In the genomic region with DNA sequence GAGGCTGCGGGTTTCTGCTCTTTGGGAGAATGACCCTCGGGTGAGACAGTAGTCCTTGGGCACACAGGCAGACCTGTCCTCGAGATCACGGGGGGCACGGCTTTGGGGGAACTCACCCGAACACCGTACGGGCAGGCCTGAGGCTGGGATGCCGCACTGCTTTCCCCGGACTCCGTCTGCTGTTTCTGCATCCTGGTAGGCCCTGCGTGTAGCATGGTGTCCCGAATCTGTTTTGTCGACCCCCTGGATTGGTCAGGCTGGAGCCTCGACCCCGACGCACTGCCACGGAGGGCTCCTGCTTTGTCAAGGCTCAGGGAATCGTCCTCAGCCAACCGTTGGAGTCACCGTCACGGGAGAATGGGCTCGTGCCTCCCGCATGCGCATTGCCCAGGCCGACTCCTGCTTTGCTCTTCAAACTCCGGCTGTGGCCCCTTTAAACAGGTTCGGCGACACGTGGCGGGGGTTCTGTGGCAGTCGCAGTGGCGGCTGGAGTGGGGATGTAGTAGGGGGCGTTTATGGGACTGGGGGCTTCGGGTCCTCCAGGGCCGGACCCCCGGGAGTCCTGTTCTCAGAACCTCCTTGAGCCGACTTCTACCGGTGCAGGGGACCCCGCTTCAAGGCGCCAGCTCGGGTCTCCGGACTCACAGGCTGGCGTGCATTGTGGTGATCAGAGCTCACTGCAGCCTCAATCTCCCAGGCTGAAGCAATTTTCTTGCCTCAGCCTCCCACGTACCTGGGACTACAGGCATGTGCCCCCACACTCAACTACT, we compare ENCODE assay signal across 5 cellular contexts.
A peak's percentile ranks its signal among the peaks of the same experiment; 100 is the strongest.
DNase-seq lines count a peak whose midpoint lies in the region; ATAC-seq, FAIRE-seq and TF ChIP-seq lines count a peak whose summit lies in the region.
"Not testable (repeated sequence)": the region's sequence is repeated elsewhere in the genome, so short reads cannot be mapped to it uniquely, and the experiment has no call there.

No MANE protein-coding gene starts in this region.

- not testable (repeated sequence) for H3K9me2 ChIP-seq in SK-N-SH; SU-DHL-6 (replicated peaks; ENCODE audit: insufficient read depth, low read length)

- peak overlapping the region in 1 of 2 experiments; percentile 26; a peak in 1 of 4 replicates for H3K4me3 ChIP-seq in SK-N-SH (ENCODE audit: low read depth in 2 of 2, low read length in 1 of 2)
- H3K4me3 ChIP-seq in SU-DHL-6 (ENCODE audit: insufficient read depth, low read length, poor library complexity, severe bottlenecking); bronchial epithelial cell (ENCODE audit: low read depth, low read length): not testable (repeated sequence)

- not testable (repeated sequence) for H3K36me3 ChIP-seq in SK-N-SH (replicated peaks in 1 of 2; ENCODE audit: control insufficient read depth in 1 of 2, insufficient read depth in 2 of 2, low read length in 1 of 2); SU-DHL-6 (ENCODE audit: low read length); bronchial epithelial cell (ENCODE audit: control insufficient read depth, insufficient read depth, low read length)

- not testable (repeated sequence) for H3K79me2 ChIP-seq in SK-N-SH (ENCODE audit: insufficient read depth); SU-DHL-6 (ENCODE audit: insufficient read depth, low read length)

- TF ChIP-seq RAD21 in SK-N-SH (IDR thresholded peaks at IDR 0.05; ENCODE audit: low read length) = not testable (repeated sequence)

- not testable (repeated sequence) for DNase-seq in SK-N-SH; bronchial epithelial cell (ENCODE audit: low read depth)
- peak; percentile 53 for DNase-seq in Right ventricle myocardium inferior (ENCODE audit: missing footprints)

- not testable (repeated sequence) for H3F3A ChIP-seq in SK-N-SH (replicated peaks; ENCODE audit: insufficient read depth); SU-DHL-6 (ENCODE audit: insufficient read depth)

- H3K9ac ChIP-seq in SK-N-SH; SU-DHL-6 (ENCODE audit: low read length): not testable (repeated sequence)

- FAIRE-seq in bronchial epithelial cell (lab: Jason Lieb, UNC) = peak; percentile 36

- peaks cover 11% of the 10 kb centered on the region for H3K9me3 Mint-ChIP-seq in stimulated activated memory B cell treated with anti-CD40 and anti-IgM and Interleukin-4, amounts not matched to agents 10 μg/mL and 1 μg/mL and 100 μg/mL, for 72 hours

- not testable (repeated sequence) for H3K36me3 Mint-ChIP-seq in stimulated activated memory B cell treated with anti-CD40 and anti-IgM and Interleukin-4, amounts not matched to agents 10 μg/mL and 1 μg/mL and 100 μg/mL, for 72 hours

- POLR2A ChIA-PET in SK-N-SH (lab: Yijun Ruan, JAX) = not testable (repeated sequence)

- not testable (repeated sequence) for H4K20me1 ChIP-seq in SK-N-SH (ENCODE audit: insufficient read depth); SU-DHL-6 (ENCODE audit: low read depth, low read length)

- H3K27me3 ChIP-seq in SK-N-SH (ENCODE audit: insufficient read depth); SU-DHL-6 (ENCODE audit: low read length); bronchial epithelial cell (ENCODE audit: control insufficient read depth, insufficient read depth, low read length): not testable (repeated sequence)

- H3K4me1 Mint-ChIP-seq in stimulated activated memory B cell treated with anti-CD40 and anti-IgM and Interleukin-4, amounts not matched to agents 10 μg/mL and 1 μg/mL and 100 μg/mL, for 72 hours = not testable (repeated sequence)

- H3K9me3 ChIP-seq in SK-N-SH; SU-DHL-6 (ENCODE audit: insufficient read depth, low read length): not testable (repeated sequence)

- not testable (repeated sequence) for H3K4me3 Mint-ChIP-seq in stimulated activated memory B cell treated with anti-CD40 and anti-IgM and Interleukin-4, amounts not matched to agents 10 μg/mL and 1 μg/mL and 100 μg/mL, for 72 hours

- not testable (repeated sequence) for TF ChIP-seq CTCF in SK-N-SH (IDR thresholded peaks at IDR 0.05); SU-DHL-6 (IDR thresholded peaks at IDR 0.05; ENCODE audit: insufficient read depth, low read length, poor library complexity, severe bottlenecking); bronchial epithelial cell (IDR thresholded peaks at IDR 0.05; ENCODE audit: insufficient read depth, low read length, severe bottlenecking)

- ATAC-seq in Right ventricle myocardium inferior = not testable (repeated sequence)
- ATAC-seq in stimulated activated memory B cell treated with anti-CD40 and anti-IgM and Interleukin-4, amounts not matched to agents 10 μg/mL and 1 μg/mL and 100 μg/mL, for 72 hours = peak; percentile 16

- not testable (repeated sequence) for H3K4me1 ChIP-seq in SK-N-SH (ENCODE audit: control insufficient read depth in 1 of 2, insufficient read depth in 2 of 2, low read depth in 1 of 2, low read length in 1 of 2)

- 7% methylated on average over 17 of the region's 45 CpGs for WGBS in SK-N-SH (ENCODE audit: low lambda C conversion rate)

- peak overlapping the region; percentile 65; the same call in 1 of the 2 replicates for H3K4me2 ChIP-seq in SK-N-SH
- H3K4me2 ChIP-seq in SU-DHL-6 (ENCODE audit: low read depth, low read length, poor library complexity, severe bottlenecking) = not testable (repeated sequence)

- CTCF ChIA-PET in SK-N-SH (lab: Yijun Ruan, JAX) = not testable (repeated sequence)

- not testable (repeated sequence) for H3K27ac ChIP-seq in SK-N-SH (ENCODE audit: low read depth in 2 of 2, low read length in 1 of 2)
- H3K27ac ChIP-seq in SU-DHL-6 (ENCODE audit: low read depth, low read length) = peak overlapping the region; percentile 82

- H2AFZ ChIP-seq in SK-N-SH (ENCODE audit: low read depth); SU-DHL-6 (ENCODE audit: low read depth, low read length, severe bottlenecking): not testable (repeated sequence)

- intact Hi-C loops in Right ventricle myocardium inferior (cut with DNase I) = not testable (repeated sequence)

- H3K27ac Mint-ChIP-seq in stimulated activated memory B cell treated with anti-CD40 and anti-IgM and Interleukin-4, amounts not matched to agents 10 μg/mL and 1 μg/mL and 100 μg/mL, for 72 hours = not testable (repeated sequence)

- not testable (repeated sequence) for H3K27me3 Mint-ChIP-seq in stimulated activated memory B cell treated with anti-CD40 and anti-IgM and Interleukin-4, amounts not matched to agents 10 μg/mL and 1 μg/mL and 100 μg/mL, for 72 hours

- not testable (repeated sequence) for TF ChIP-seq EP300 in SK-N-SH (IDR thresholded peaks at IDR 0.05; ENCODE audit: borderline replicate concordance in 1 of 2, low read depth in 1 of 2, low read length in 1 of 2)

TF ChIP-seq in SK-N-SH, 30 proteins besides CTCF, POLR2A, EP300 and RAD21:
- TF ChIP-seq NRF1 (IDR thresholded peaks at IDR 0.05; ENCODE audit: low read depth, low read length) = peak; percentile 10; the same call in 1 of the 2 replicates
